16 cellular contexts compared by ENCODE assay signal in genomic region chr15:63677778-63678177, GRCh38.
A peak's percentile ranks its signal among the peaks of the same experiment; 100 is the strongest.
DNase-seq lines count a peak whose midpoint lies in the region; ATAC-seq and TF ChIP-seq lines count a peak whose summit lies in the region.
"Had no signal": no experiment of that assay in that cellular context is flagged by ENCODE, and none has a peak within 500 bp of the region (broad histone marks: within the 10 kb centered on the region; RNA-seq: fewer than 3 reads in every experiment).

No MANE protein-coding gene starts in this region.

- H3K27ac Mint-ChIP-seq in activated naive CD8-positive, alpha-beta T cell: peak overlapping the region; percentile 28
- H3K27ac Mint-ChIP-seq in activated naive CD8-positive, alpha-beta T cell treated with anti-CD3 and anti-CD28 coated beads, Interleukin-2, amount 50 U/mL, for 24 hours: no peak overlapping the region
- peak overlapping the region; percentile 0 for H3K27ac Mint-ChIP-seq in activated T-helper 17 cell treated with anti-CD3 and anti-CD28 coated beads, Interleukin-2, amount 50 U/mL, for 72 hours

- no peak for ATAC-seq in activated naive CD8-positive, alpha-beta T cell treated with anti-CD3 and anti-CD28 coated beads, Interleukin-2, amount 50 U/mL, for 24 hours
- ATAC-seq in activated T-helper 17 cell treated with anti-CD3 and anti-CD28 coated beads, Interleukin-2, amount 50 U/mL, for 72 hours (replicated peaks): no peak
- ATAC-seq in left colon: peak; percentile 100
- no peak for ATAC-seq in GM18907 (IDR thresholded peaks at IDR 0.05; ENCODE audit: unreplicated experiment)
- ATAC-seq: esophagus mucosa had no signal

- TF ChIP-seq CTCF in transverse colon (IDR thresholded peaks at IDR 0.05) (no peak), foreskin fibroblast (IDR thresholded peaks at IDR 0.05; ENCODE audit: low read depth, low read length) (no peak)

- in situ Hi-C loops in transverse colon (cut with MboI; ENCODE audit: low pct_ligation_motif_present in 1 of 4, low pct_unique_long_range_greater_than_20kb in 1 of 4, low sequenced_read_pairs in 3 of 4): no loop called here

- no peak overlapping the region for H3K4me3 Mint-ChIP-seq in activated naive CD8-positive, alpha-beta T cell
- no peak overlapping the region for H3K4me3 Mint-ChIP-seq in activated naive CD8-positive, alpha-beta T cell treated with anti-CD3 and anti-CD28 coated beads, Interleukin-2, amount 50 U/mL, for 24 hours
- H3K4me3 Mint-ChIP-seq in activated T-helper 17 cell treated with anti-CD3 and anti-CD28 coated beads, Interleukin-2, amount 50 U/mL, for 72 hours: no peak overlapping the region
- H3K4me3 Mint-ChIP-seq: activated naive CD8-positive, alpha-beta T cell treated with anti-CD3 and anti-CD28 coated beads, Interleukin-2, amount 10 ng/mL, durations not matched to agents 7 days and 5 days had no signal

- peaks cover 0 to 5% (median 0%) of the 10 kb centered on the region in 4 donors for H3K4me1 ChIP-seq in transverse colon

- DNase-seq in activated naive CD8-positive, alpha-beta T cell treated with anti-CD3 and anti-CD28 coated beads, Interleukin-2, amount 50 U/mL, for 24 hours: no peak
- DNase-seq in left colon (peak; percentile 95 to 98), transverse colon (peak; percentile 91), AG08396 (ENCODE audit: low spot score) (no peak), foreskin fibroblast (no peak)
- DNase-seq: activated naive CD8-positive, alpha-beta T cell treated with anti-CD3 and anti-CD28 coated beads, Interleukin-2, amount 10 ng/mL, durations not matched to agents 7 days and 5 days; DMS153; hypothalamus; NCI-H187; SK-N-SH; trophoblast cell; WERI-Rb-1 had no signal

- peak overlapping the region in 3 of 4 donors; percentile 37 to 58 (median 42) for H3K27ac ChIP-seq in transverse colon
- H3K27ac ChIP-seq: WERI-Rb-1 had no signal

- no peaks in the 10 kb centered on the region for H3K27me3 ChIP-seq in transverse colon

- no peak overlapping the region for H3K4me3 ChIP-seq in transverse colon
- H3K4me3 ChIP-seq in foreskin fibroblast (ENCODE audit: low read depth in 1 of 2, low read length in 2 of 2): no peak overlapping the region

- TF ChIP-seq EP300 in transverse colon (IDR thresholded peaks at IDR 0.05; ENCODE audit: low read depth): no peak

- intact Hi-C loops in left colon (cut with DNase I, micrococcal nuclease): no loop called here
- intact Hi-C loops in transverse colon (cut with DNase I; ENCODE audit: low total_unique reads): no loop called here

- no peaks in the 10 kb centered on the region for H3K9me3 Mint-ChIP-seq in activated naive CD8-positive, alpha-beta T cell (ENCODE audit: low read depth)
- H3K9me3 Mint-ChIP-seq in activated naive CD8-positive, alpha-beta T cell treated with anti-CD3 and anti-CD28 coated beads, Interleukin-2, amount 50 U/mL, for 24 hours: no peaks in the 10 kb centered on the region
- H3K9me3 Mint-ChIP-seq in activated T-helper 17 cell treated with anti-CD3 and anti-CD28 coated beads, Interleukin-2, amount 50 U/mL, for 72 hours: no peaks in the 10 kb centered on the region
- H3K9me3 Mint-ChIP-seq: activated naive CD8-positive, alpha-beta T cell treated with anti-CD3 and anti-CD28 coated beads, Interleukin-2, amount 10 ng/mL, durations not matched to agents 7 days and 5 days had no signal

- H3K27me3 Mint-ChIP-seq in activated naive CD8-positive, alpha-beta T cell: no peaks in the 10 kb centered on the region
- no peaks in the 10 kb centered on the region for H3K27me3 Mint-ChIP-seq in activated naive CD8-positive, alpha-beta T cell treated with anti-CD3 and anti-CD28 coated beads, Interleukin-2, amount 50 U/mL, for 24 hours
- no peaks in the 10 kb centered on the region for H3K27me3 Mint-ChIP-seq in activated T-helper 17 cell treated with anti-CD3 and anti-CD28 coated beads, Interleukin-2, amount 50 U/mL, for 72 hours
- H3K27me3 Mint-ChIP-seq: activated naive CD8-positive, alpha-beta T cell treated with anti-CD3 and anti-CD28 coated beads, Interleukin-2, amount 10 ng/mL, durations not matched to agents 7 days and 5 days had no signal

- TF ChIP-seq POLR2A in transverse colon (IDR thresholded peaks at IDR 0.05): no peak

- H3K4me1 Mint-ChIP-seq in activated naive CD8-positive, alpha-beta T cell (ENCODE audit: low read depth): peaks cover 15% of the 10 kb centered on the region
- H3K4me1 Mint-ChIP-seq in activated naive CD8-positive, alpha-beta T cell treated with anti-CD3 and anti-CD28 coated beads, Interleukin-2, amount 50 U/mL, for 24 hours: peaks cover 11% of the 10 kb centered on the region
- peaks cover 10% of the 10 kb centered on the region for H3K4me1 Mint-ChIP-seq in activated T-helper 17 cell treated with anti-CD3 and anti-CD28 coated beads, Interleukin-2, amount 50 U/mL, for 72 hours

- no peaks in the 10 kb centered on the region for H3K9me3 ChIP-seq in transverse colon
- H3K9me3 ChIP-seq: SK-N-SH had no signal

- 46 to 54% methylated on average over 10 of the region's 10 CpGs for WGBS in transverse colon (ENCODE audit: low coverage in 1 of 2), 2 donors

- peaks cover 0 to 59% (median 19%) of the 10 kb centered on the region in 4 donors for H3K36me3 ChIP-seq in transverse colon

- H3K36me3 Mint-ChIP-seq in activated naive CD8-positive, alpha-beta T cell: peaks cover 5% of the 10 kb centered on the region
- peaks cover 21% of the 10 kb centered on the region for H3K36me3 Mint-ChIP-seq in activated naive CD8-positive, alpha-beta T cell treated with anti-CD3 and anti-CD28 coated beads, Interleukin-2, amount 50 U/mL, for 24 hours (ENCODE audit: low read depth)
- H3K36me3 Mint-ChIP-seq in activated T-helper 17 cell treated with anti-CD3 and anti-CD28 coated beads, Interleukin-2, amount 50 U/mL, for 72 hours (ENCODE audit: low read depth): peaks cover 81% of the 10 kb centered on the region

Comparison
In these comparisons a context has a peak if more than half of its experiments do, and no peak if none do; other contexts are left out.
1. DNase-seq: peak in left colon (2 of 2) and transverse colon (single experiment); none in activated naive CD8-positive, alpha-beta T cell treated with anti-CD3 and anti-CD28 coated beads, Interleukin-2, amount 50 U/mL, for 24 hours (single experiment), AG08396 (single experiment) and foreskin fibroblast (0 of 2).